Comparison of ENCODE assay signal across 23 cellular contexts in the genomic region with DNA sequence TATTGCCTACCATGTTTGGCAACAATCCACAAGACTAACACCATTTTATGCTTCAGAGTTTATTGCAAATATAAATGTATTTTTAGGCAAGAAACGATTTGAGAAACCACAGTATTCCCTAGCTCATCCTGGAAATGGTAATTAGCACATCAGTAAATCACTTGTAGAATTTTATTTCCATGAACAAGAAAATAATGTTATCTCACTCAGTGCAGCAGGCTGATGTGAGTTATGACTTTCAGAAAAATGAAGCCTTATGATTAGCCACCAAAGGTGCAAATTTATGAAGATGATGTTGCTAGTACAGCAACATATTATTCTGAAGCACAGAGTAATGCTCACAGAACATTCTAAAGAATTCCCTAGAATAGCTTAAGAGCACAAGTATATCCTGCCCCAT.
DNase-seq lines count a peak whose midpoint lies in the region; ATAC-seq, FAIRE-seq and TF ChIP-seq lines count a peak whose summit lies in the region.
"Had no signal": no experiment of that assay in that cellular context is flagged by ENCODE, and none has a peak within 500 bp of the region (broad histone marks: within the 10 kb centered on the region; RNA-seq: fewer than 3 reads in every experiment).

No MANE protein-coding gene starts in this region.

- POLR2A ChIA-PET in K562 (lab: Yijun Ruan, JAX): interaction anchor here (1.2 kb wide), 1 partner anchor 17 kb away, joined by 4 read pairs; no protein-coding TSS in a partner anchor

- ATAC-seq in GM23338 (no peak), K562 (no peak)
- ATAC-seq: A549, GM12878 had no signal

- no peak overlapping the region for H3K4me2 ChIP-seq in GM23338
- no peak overlapping the region for H3K4me2 ChIP-seq in K562 (ENCODE audit: insufficient read depth, low read length)
- H3K4me2 ChIP-seq: A549, BLaER1 had no signal

- H3K4me1 Mint-ChIP-seq in GM23338: peaks cover 5% of the 10 kb centered on the region; the same call in 2 of the 3 replicates
- H3K4me1 Mint-ChIP-seq: CD14-positive monocyte; CD4-positive, alpha-beta memory T cell; CD4-positive, CD25-positive, alpha-beta regulatory T cell; CD8-positive, alpha-beta memory T cell had no signal

- H3K79me2 ChIP-seq in GM23338 (replicated peaks; ENCODE audit: insufficient read depth): no peaks in the 10 kb centered on the region; the same call in 1 of the 2 replicates
- peaks cover 16% of the 10 kb centered on the region for H3K79me2 ChIP-seq in K562 (ENCODE audit: control insufficient read depth, insufficient read depth, low read length)

- intact Hi-C loops in K562 (cut with micrococcal nuclease): no loop called here

- H3K36me3 Mint-ChIP-seq in GM23338 (ENCODE audit: low read depth): peaks cover 7% of the 10 kb centered on the region; the same call in 2 of the 3 replicates
- H3K36me3 Mint-ChIP-seq: CD14-positive monocyte; CD4-positive, alpha-beta memory T cell; CD4-positive, CD25-positive, alpha-beta regulatory T cell; CD8-positive, alpha-beta memory T cell had no signal

- TF ChIP-seq RAD21 in K562 (CRISPR knock-in tag; conservative IDR thresholded peaks at IDR 0.05 in 1 of 2, IDR thresholded peaks at IDR 0.05 in 1 of 2): no peak

- FAIRE-seq in K562 (lab: Jason Lieb, UNC): no peak
- FAIRE-seq: A549, GM12878, GM12892, GM18507 had no signal

- no peak for TF ChIP-seq POLR2A in K562 (conservative IDR thresholded peaks at IDR 0.05)

- peak overlapping the region; percentile 5; the same call in 1 of the 2 replicates for H3K27ac ChIP-seq in GM23338 (ENCODE audit: low read depth)
- no peak overlapping the region; the same call in 2 of the 3 replicates for H3K27ac ChIP-seq in K562 (ENCODE audit: extremely low read depth, low read depth, low read length)
- H3K27ac ChIP-seq: 22Rv1, A549, BLaER1 had no signal

- no peak overlapping the region for H3K9ac ChIP-seq in K562 (ENCODE audit: insufficient read depth in 1 of 2, low read depth in 2 of 2, low read length in 2 of 2)
- H3K9ac ChIP-seq: BLaER1 had no signal

- no peak for TF ChIP-seq CTCF in GM23338 (conservative IDR thresholded peaks at IDR 0.05; ENCODE audit: low read depth in 2 of 2)
- no peak for TF ChIP-seq CTCF in K562 (IDR thresholded peaks at IDR 0.05 in 2 of 3, conservative IDR thresholded peaks at IDR 0.05 in 1 of 3; ENCODE audit: insufficient read depth in 2 of 3, low read depth in 1 of 3, low read length in 3 of 3)

- BruUV-seq in K562 (replicated peaks; lab: Mats Ljungman, UMichigan): no TSS peak

- TF ChIP-seq EP300 in K562 (IDR thresholded peaks at IDR 0.05; ENCODE audit: low read length): no peak

- CTCF ChIA-PET in K562 (lab: Yijun Ruan, JAX; ENCODE audit: low intra/inter-chr PET ratio): no interaction called here

- no peaks in the 10 kb centered on the region for H4K20me1 ChIP-seq in GM23338 (replicated peaks; ENCODE audit: insufficient read depth)
- no peaks in the 10 kb centered on the region for H4K20me1 ChIP-seq in K562 (replicated peaks; ENCODE audit: control insufficient read depth, insufficient read depth, low read length)
- H4K20me1 ChIP-seq: BLaER1 had no signal

- H3K9me3 ChIP-seq in K562 (replicated peaks; ENCODE audit: control insufficient read depth, insufficient read depth, low read depth, low read length): no peaks in the 10 kb centered on the region
- H3K9me3 ChIP-seq: A549, BE2C, BLaER1 had no signal

- H2AFZ ChIP-seq in GM23338 (no peak overlapping the region), K562 (ENCODE audit: low read depth, low read length) (no peak overlapping the region)

- H3K9me3 Mint-ChIP-seq in GM23338: peaks cover 5% of the 10 kb centered on the region; the same call in 2 of the 3 replicates

- H3K9me1 ChIP-seq in K562 (ENCODE audit: control insufficient read depth, insufficient read depth, low read length): no peaks in the 10 kb centered on the region

- H3K4me1 ChIP-seq in GM23338 (ENCODE audit: insufficient read depth) (no peaks in the 10 kb centered on the region; the same call in 1 of the 2 replicates), K562 (replicated peaks in 1 of 2; ENCODE audit: control insufficient read depth in 2 of 2, insufficient read depth in 2 of 2, low read length in 2 of 2) (peaks cover 0 to 16% of the 10 kb centered on the region in 2 experiments; a peak in 3 of 5 replicates)
- H3K4me1 ChIP-seq: A549, BE2C, BLaER1 had no signal

- WGBS in K562 (ENCODE audit: insufficient coverage, low coverage, missing lambda C conversion rate): 8% methylated on average over 1 of the region's 1 CpG

- no peaks in the 10 kb centered on the region for H3F3A ChIP-seq in GM23338 (replicated peaks; ENCODE audit: low read depth)

- no peak for DNase-seq in GM23338 (ENCODE audit: low spot score)
- DNase-seq in OCI-M1 (lab: John Stamatoyannopoulos, UW): peak; percentile 27
- peak in 1 of 4 experiments; percentile 17 for DNase-seq in K562 (ENCODE audit: extremely low read depth in 1 of 4, low spot score in 3 of 4)
- no peak for DNase-seq in EL
- DNase-seq in ACHN: no peak
- DNase-seq: BE2C; C1 segment of cervical spinal cord; CD4-positive, alpha-beta memory T cell; CD4-positive, CD25-positive, alpha-beta regulatory T cell; CD8-positive, alpha-beta memory T cell; COR-L47; DMS 273 treated with DMSO at 0.1 percent for 48 hours; DMS153; DMS53; DMS79; DND-41 had no signal

- in situ Hi-C loops in K562 (cut with MboI) (no loop called here), ACHN (cut with HindIII; ENCODE audit: low pct_ligation_motif_present, low pct_unique_long_range_greater_than_20kb, low sequenced_read_pairs) (no loop called here)

- no peaks in the 10 kb centered on the region for H3K27me3 ChIP-seq in GM23338 (ENCODE audit: insufficient read depth)
- no peaks in the 10 kb centered on the region for H3K27me3 ChIP-seq in K562 (ENCODE audit: control insufficient read depth in 2 of 2, insufficient read depth in 2 of 2, low read length in 2 of 2)
- H3K27me3 ChIP-seq: BE2C, BLaER1 had no signal

- H3K4me3 ChIP-seq in GM23338: no peak overlapping the region
- no peak overlapping the region for H3K4me3 ChIP-seq in K562
- H3K4me3 ChIP-seq: A549, BLaER1, GM12878 had no signal

- no peaks in the 10 kb centered on the region for H3K27me3 Mint-ChIP-seq in GM23338 (ENCODE audit: insufficient read depth, low read depth, poor library complexity)
- H3K27me3 Mint-ChIP-seq: CD4-positive, CD25-positive, alpha-beta regulatory T cell had no signal

- H3K9me2 ChIP-seq in GM23338 (ENCODE audit: insufficient read depth): no peaks in the 10 kb centered on the region

- no peak overlapping the region for H3K27ac Mint-ChIP-seq in GM23338
- H3K27ac Mint-ChIP-seq: CD14-positive monocyte; CD4-positive, alpha-beta memory T cell; CD4-positive, CD25-positive, alpha-beta regulatory T cell; CD8-positive, alpha-beta memory T cell had no signal

- H3K36me3 ChIP-seq in GM23338 (ENCODE audit: insufficient read depth) (no peaks in the 10 kb centered on the region), K562 (ENCODE audit: control insufficient read depth, insufficient read depth, low read length) (no peaks in the 10 kb centered on the region; the same call in 2 of the 3 replicates)
- H3K36me3 ChIP-seq: BE2C, BLaER1 had no signal

- no peak overlapping the region for H3K4me3 Mint-ChIP-seq in GM23338
- H3K4me3 Mint-ChIP-seq: CD14-positive monocyte; CD4-positive, alpha-beta memory T cell; CD4-positive, CD25-positive, alpha-beta regulatory T cell; CD8-positive, alpha-beta memory T cell had no signal

TF ChIP-seq in GM23338, 12 proteins besides CTCF, POLR2A, EP300 and RAD21 (continues in another document):
- TF ChIP-seq CREB1 (CRISPR knock-in tag; IDR thresholded peaks at IDR 0.05; ENCODE audit: low read depth) (no peak), EZH2phosphoT487 (IDR thresholded peaks at IDR 0.05; ENCODE audit: unreplicated experiment) (no peak), POLR2AphosphoS5 (IDR thresholded peaks at IDR 0.05; ENCODE audit: low read depth) (no peak), EZH2 (IDR thresholded peaks at IDR 0.05; ENCODE audit: low read depth, unreplicated experiment) (no peak), ZNF331 (CRISPR knock-in tag; IDR thresholded peaks at IDR 0.05; ENCODE audit: low read depth) (no peak)
- TF ChIP-seq, protein P1, sequence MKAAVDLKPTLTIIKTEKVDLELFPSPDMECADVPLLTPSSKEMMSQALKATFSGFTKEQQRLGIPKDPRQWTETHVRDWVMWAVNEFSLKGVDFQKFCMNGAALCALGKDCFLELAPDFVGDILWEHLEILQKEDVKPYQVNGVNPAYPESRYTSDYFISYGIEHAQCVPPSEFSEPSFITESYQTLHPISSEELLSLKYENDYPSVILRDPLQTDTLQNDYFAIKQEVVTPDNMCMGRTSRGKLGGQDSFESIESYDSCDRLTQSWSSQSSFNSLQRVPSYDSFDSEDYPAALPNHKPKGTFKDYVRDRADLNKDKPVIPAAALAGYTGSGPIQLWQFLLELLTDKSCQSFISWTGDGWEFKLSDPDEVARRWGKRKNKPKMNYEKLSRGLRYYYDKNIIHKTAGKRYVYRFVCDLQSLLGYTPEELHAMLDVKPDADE (IDR thresholded peaks at IDR 0.05): no peak

TF ChIP-seq in K562, 482 proteins besides CTCF, POLR2A, EP300 and RAD21 (continues in another document):
- peak; percentile 48; the same call in 1 of the 2 replicates for TF ChIP-seq TEAD4 (IDR thresholded peaks at IDR 0.05; ENCODE audit: low read length)
- no peak for TF ChIP-seq TEAD4 (CRISPR knock-in tag; IDR thresholded peaks at IDR 0.05; ENCODE audit: borderline replicate concordance)
- TF ChIP-seq, protein P2, sequence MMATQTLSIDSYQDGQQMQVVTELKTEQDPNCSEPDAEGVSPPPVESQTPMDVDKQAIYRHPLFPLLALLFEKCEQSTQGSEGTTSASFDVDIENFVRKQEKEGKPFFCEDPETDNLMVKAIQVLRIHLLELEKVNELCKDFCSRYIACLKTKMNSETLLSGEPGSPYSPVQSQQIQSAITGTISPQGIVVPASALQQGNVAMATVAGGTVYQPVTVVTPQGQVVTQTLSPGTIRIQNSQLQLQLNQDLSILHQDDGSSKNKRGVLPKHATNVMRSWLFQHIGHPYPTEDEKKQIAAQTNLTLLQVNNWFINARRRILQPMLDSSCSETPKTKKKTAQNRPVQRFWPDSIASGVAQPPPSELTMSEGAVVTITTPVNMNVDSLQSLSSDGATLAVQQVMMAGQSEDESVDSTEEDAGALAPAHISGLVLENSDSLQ (IDR thresholded peaks at IDR 0.05): peak; percentile 49; the same call in 1 of the 2 replicates
- TF ChIP-seq, protein P3, sequence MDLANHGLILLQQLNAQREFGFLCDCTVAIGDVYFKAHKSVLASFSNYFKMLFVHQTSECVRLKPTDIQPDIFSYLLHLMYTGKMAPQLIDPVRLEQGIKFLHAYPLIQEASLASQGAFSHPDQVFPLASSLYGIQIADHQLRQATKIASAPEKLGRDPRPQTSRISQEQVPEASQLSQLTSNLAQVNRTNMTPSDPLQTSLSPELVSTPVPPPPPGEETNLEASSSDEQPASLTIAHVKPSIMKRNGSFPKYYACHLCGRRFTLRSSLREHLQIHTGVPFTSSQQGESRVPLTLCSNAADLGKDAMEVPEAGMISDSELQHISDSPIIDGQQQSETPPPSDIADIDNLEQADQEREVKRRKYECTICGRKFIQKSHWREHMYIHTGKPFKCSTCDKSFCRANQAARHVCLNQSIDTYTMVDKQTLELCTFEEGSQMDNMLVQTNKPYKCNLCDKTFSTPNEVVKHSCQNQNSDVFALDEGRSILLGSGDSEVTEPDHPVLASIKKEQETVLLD (IDR thresholded peaks at IDR 0.05): no peak
- TF ChIP-seq ZNF644 (tag; IDR thresholded peaks at IDR 0.05; ENCODE audit: low read depth): no peak
- no peak for TF ChIP-seq ZNF263 (CRISPR knock-in tag; IDR thresholded peaks at IDR 0.05; ENCODE audit: borderline replicate concordance)
